Comparison of ENCODE assay signal across 19 cellular contexts in genomic region chr3:120982608-120983320, GRCh38.
A peak's percentile ranks its signal among the peaks of the same experiment; 100 is the strongest.
DNase-seq lines count a peak whose midpoint lies in the region; ATAC-seq and TF ChIP-seq lines count a peak whose summit lies in the region.
"Had no signal": no experiment of that assay in that cellular context is flagged by ENCODE, and none has a peak within 500 bp of the region (broad histone marks: within the 10 kb centered on the region; RNA-seq: fewer than 3 reads in every experiment).

No MANE protein-coding gene starts in this region.

- H2AK5ac ChIP-seq in mesendoderm (ENCODE audit: low read length), result no peak overlapping the region

- H3K36me3 ChIP-seq in right atrium auricular region (no peaks in the 10 kb centered on the region), mesendoderm (ENCODE audit: control insufficient read depth, insufficient read depth, low read length) (no peaks in the 10 kb centered on the region), aorta (ENCODE audit: control insufficient read depth in 1 of 2, insufficient read depth in 2 of 2, low read length in 1 of 2) (no peaks in the 10 kb centered on the region)
- H3K36me3 ChIP-seq: HAP-1, SJSA1 had no signal

- H2BK120ac ChIP-seq in mesendoderm (ENCODE audit: low read depth, low read length), result no peak overlapping the region

- no peak overlapping the region for H3K9ac ChIP-seq in mesendoderm (ENCODE audit: low read length)

- H3K4me1 ChIP-seq in right atrium auricular region, result no peaks in the 10 kb centered on the region
- H3K4me1 ChIP-seq in mesendoderm (ENCODE audit: control insufficient read depth, low read depth, low read length), result peaks cover 4% of the 10 kb centered on the region
- no peaks in the 10 kb centered on the region for H3K4me1 ChIP-seq in aorta (ENCODE audit: control insufficient read depth in 1 of 2, insufficient read depth in 2 of 2, low read length in 2 of 2)
- H3K4me1 ChIP-seq: HAP-1, SJSA1 had no signal

- H3K27me3 ChIP-seq in right atrium auricular region (no peaks in the 10 kb centered on the region), mesendoderm (ENCODE audit: insufficient read depth, low read length, poor library complexity) (no peaks in the 10 kb centered on the region), aorta (ENCODE audit: control insufficient read depth in 1 of 2, insufficient read depth in 2 of 2, low read length in 1 of 2) (no peaks in the 10 kb centered on the region)
- H3K27me3 ChIP-seq: SJSA1 had no signal

- intact Hi-C loops in cardiac septum (cut with DNase I), result no loop called here
- intact Hi-C loops in aorta (cut with DNase I), result no loop called here

- no peak overlapping the region for H2BK5ac ChIP-seq in mesendoderm (ENCODE audit: low read length)

- no peak overlapping the region for H3K27ac ChIP-seq in right atrium auricular region
- H3K27ac ChIP-seq in mesendoderm (ENCODE audit: low read depth, low read length), result no peak overlapping the region
- no peak overlapping the region for H3K27ac ChIP-seq in aorta (ENCODE audit: low read depth in 1 of 2, low read length in 2 of 2)
- H3K27ac ChIP-seq: SJSA1 had no signal

- DNase-seq in cardiac septum (ENCODE audit: low spot score) (peak; percentile 71), right atrium auricular region (ENCODE audit: low spot score) (no peak), SK-MEL-5 (ENCODE audit: low read depth, low spot score) (peak; percentile 5), mesendoderm (peak; percentile 3), aorta (peak in 1 of 2 donors; percentile 47), NCI-H345 (lab: John Stamatoyannopoulos, UW) (no peak), NCI-H2029 (lab: John Stamatoyannopoulos, UW) (no peak)
- DNase-seq: DMS79, KBM-7, NCI-H1092, NCI-H1436 treated with DMSO at 0.1 percent for 48 hours, NCI-H1930, NCI-H2227 treated with DMSO at 0.1 percent for 48 hours, NCI-H510A treated with DMSO at 0.1 percent for 48 hours, NCI-H774, SW 1271 had no signal

- no peak overlapping the region for H2BK15ac ChIP-seq in mesendoderm (replicated peaks; ENCODE audit: low read depth)

- in situ Hi-C loops in SK-MEL-5 (cut with HindIII; ENCODE audit: low pct_unique_long_range_greater_than_20kb, low sequenced_read_pairs), result no loop called here

- no peak overlapping the region for H3K4ac ChIP-seq in mesendoderm (ENCODE audit: low read depth, low read length)

- H4K5ac ChIP-seq in mesendoderm (ENCODE audit: low read length), result no peak overlapping the region

- WGBS in mesendoderm (ENCODE audit: extremely low coverage, insufficient coverage, low lambda C conversion rate), result no CpG with 5 or more reads among the region's 3 CpGs
- 77 to 79% methylated on average over 3 of the region's 3 CpGs for WGBS in aorta, 2 donors

- no peak overlapping the region for H3K18ac ChIP-seq in mesendoderm (ENCODE audit: low read length)

- no peak overlapping the region for H4K8ac ChIP-seq in mesendoderm (ENCODE audit: low read depth, low read length)

- ATAC-seq in aorta (ENCODE audit: low FRiP score), result peak; percentile 36
- ATAC-seq: Panc1 had no signal

- H3K4me3 ChIP-seq in right atrium auricular region (no peak overlapping the region), mesendoderm (ENCODE audit: low read length) (no peak overlapping the region), aorta (ENCODE audit: low read length in 2 of 2) (no peak overlapping the region)
- H3K4me3 ChIP-seq: HAP-1, SJSA1 had no signal

- peak overlapping the region; percentile 53 for H3K56ac ChIP-seq in mesendoderm (ENCODE audit: low read length)

- H3K79me1 ChIP-seq in mesendoderm (ENCODE audit: low read length), result no peaks in the 10 kb centered on the region

- TF ChIP-seq CTCF in right atrium auricular region (IDR thresholded peaks at IDR 0.05), result no peak

- H3K4me2 ChIP-seq in mesendoderm (ENCODE audit: low read length), result no peak overlapping the region

- H3K9me3 ChIP-seq in right atrium auricular region, result peaks cover 0 to 30% of the 10 kb centered on the region in 2 donors
- peaks cover 5% of the 10 kb centered on the region for H3K9me3 ChIP-seq in aorta (ENCODE audit: control insufficient read depth, low read length)
- H3K9me3 ChIP-seq: HAP-1, SJSA1 had no signal

- no peak overlapping the region for H3K23ac ChIP-seq in mesendoderm (ENCODE audit: low read length)

- H3K79me2 ChIP-seq in mesendoderm (ENCODE audit: control insufficient read depth, insufficient read depth, low read length), result no peaks in the 10 kb centered on the region

Comparison
In these comparisons a context has a peak if more than half of its experiments do, and no peak if none do; other contexts are left out.
1. DNase-seq: peak in cardiac septum (single experiment), SK-MEL-5 (single experiment) and mesendoderm (single experiment); none in right atrium auricular region (single experiment), NCI-H345 (single experiment) and NCI-H2029 (single experiment).